Comparison of ENCODE assay signal across 8 cellular contexts in genomic region chr13:27406178-27406939, GRCh38. TPM values are rescaled to one million over a fixed set of nuclear protein-coding genes. Genes with fewer than 3 reads are reported as not detected.
DNase-seq lines count a peak whose midpoint lies in the region.

No MANE protein-coding gene starts in this region.

- no peak overlapping the region for H4K8ac ChIP-seq in mesendoderm (ENCODE audit: low read depth, low read length)

- no CpG with 5 or more reads among the region's 12 CpGs for WGBS in mesendoderm (ENCODE audit: extremely low coverage, insufficient coverage, low lambda C conversion rate)

- H2BK15ac ChIP-seq in mesendoderm (replicated peaks; ENCODE audit: low read depth) = no peak overlapping the region

- H3K79me1 ChIP-seq in mesendoderm (ENCODE audit: low read length) = no peaks in the 10 kb centered on the region

- no peak overlapping the region for H3K23ac ChIP-seq in mesendoderm (ENCODE audit: low read length)

- no peaks in the 10 kb centered on the region for H3K36me3 ChIP-seq in mesendoderm (ENCODE audit: control insufficient read depth, insufficient read depth, low read length)

- H3K4ac ChIP-seq in mesendoderm (ENCODE audit: low read depth, low read length) = no peak overlapping the region

- DNase-seq in NCI-H2196 (lab: John Stamatoyannopoulos, UW; ENCODE audit: unreplicated experiment) (peak; percentile 20), NCI-H2196 treated with DMSO at 0.1 percent for 48 hours (lab: John Stamatoyannopoulos, UW; ENCODE audit: unreplicated experiment) (no peak), HT1080 (ENCODE audit: low read depth) (peak; percentile 40), RKO (ENCODE audit: low spot score) (peak; percentile 64), cerebellar cortex (ENCODE audit: low spot score) (peak; percentile 66), mesendoderm (peak; percentile 39), iPS-NIHi7 (ENCODE audit: extremely low spot score) (no peak), mesenteric fat pad (ENCODE audit: low spot score) (no peak)

- no peak overlapping the region for H3K4me3 ChIP-seq in mesendoderm (ENCODE audit: low read length)

- no peak overlapping the region for H3K9ac ChIP-seq in mesendoderm (ENCODE audit: low read length)

- H2BK120ac ChIP-seq in mesendoderm (ENCODE audit: low read depth, low read length) = no peak overlapping the region

- H3K79me2 ChIP-seq in mesendoderm (ENCODE audit: control insufficient read depth, insufficient read depth, low read length) = no peaks in the 10 kb centered on the region

- no peak overlapping the region for H3K27ac ChIP-seq in mesendoderm (ENCODE audit: low read depth, low read length)

- no peak overlapping the region for H2AK5ac ChIP-seq in mesendoderm (ENCODE audit: low read length)

- H3K27me3 ChIP-seq in mesendoderm (ENCODE audit: insufficient read depth, low read length, poor library complexity) = no peaks in the 10 kb centered on the region

- no peak overlapping the region for H3K18ac ChIP-seq in mesendoderm (ENCODE audit: low read length)

- H2BK5ac ChIP-seq in mesendoderm (ENCODE audit: low read length) = no peak overlapping the region

- H3K56ac ChIP-seq in mesendoderm (ENCODE audit: low read length) = no peak overlapping the region

- H4K5ac ChIP-seq in mesendoderm (ENCODE audit: low read length) = no peak overlapping the region

- no peak overlapping the region for H3K4me2 ChIP-seq in mesendoderm (ENCODE audit: low read length)

- H3K4me1 ChIP-seq in mesendoderm (ENCODE audit: control insufficient read depth, low read depth, low read length) = peaks cover 2% of the 10 kb centered on the region

RNA-seq across cellular contexts. Expression of gene GTF3A, which starts 18.1 kb away (rescaled TPM):
- total RNA-seq in HT1080 (2014; rRNA removed; shearing (Covaris generic)) = 108 and 127 TPM in 2 replicates
- 90.0 and 96.9 TPM in 2 replicates for polyA plus RNA-seq in HT1080 (2015; cell fraction: cytosol; rRNA removed)
- 26.1 and 29.4 TPM in 2 replicates for polyA plus RNA-seq in HT1080 (2015; cell fraction: nucleus; rRNA removed)
- 93.6 TPM for polyA plus RNA-seq in mesendoderm (2013, experiment 1 of 2)
- polyA plus RNA-seq in mesendoderm (2013, experiment 2 of 2) = 97.5 TPM
- total RNA-seq in mesenteric fat pad = 115 TPM

RNA-seq across cellular contexts. Expression of gene MTIF3, which starts 44.0 kb away (rescaled TPM):
- 25.0 and 40.3 TPM in 2 replicates for total RNA-seq in HT1080 (2014; rRNA removed; shearing (Covaris generic))
- 40.8 and 59.2 TPM in 2 replicates for polyA plus RNA-seq in HT1080 (2015; cell fraction: cytosol; rRNA removed)
- 31.8 and 31.9 TPM in 2 replicates for polyA plus RNA-seq in HT1080 (2015; cell fraction: nucleus; rRNA removed)
- polyA plus RNA-seq in mesendoderm (2013, experiment 1 of 2) = 58.2 TPM
- 58.0 TPM for polyA plus RNA-seq in mesendoderm (2013, experiment 2 of 2)
- total RNA-seq in mesenteric fat pad = 55.1 TPM

Comparison
In these comparisons a context has a peak if more than half of its experiments do, and no peak if none do; other contexts are left out.
1. DNase-seq: peak in NCI-H2196 (single experiment), HT1080 (single experiment), RKO (single experiment), cerebellar cortex (single experiment) and mesendoderm (single experiment); none in NCI-H2196 treated with DMSO at 0.1 percent for 48 hours (single experiment), iPS-NIHi7 (single experiment) and mesenteric fat pad (single experiment).